ENCODE assay signal across 23 cellular contexts in genomic region chr4:31557444-31557843, GRCh38.
A peak's percentile ranks its signal among the peaks of the same experiment; 100 is the strongest.
DNase-seq lines count a peak whose midpoint lies in the region; ATAC-seq and TF ChIP-seq lines count a peak whose summit lies in the region.
"Had no signal": no experiment of that assay in that cellular context is flagged by ENCODE, and none has a peak within 500 bp of the region (broad histone marks: within the 10 kb centered on the region; RNA-seq: fewer than 3 reads in every experiment).

No MANE protein-coding gene starts in this region.

- H3K4me2 ChIP-seq in MM.1S (ENCODE audit: low read depth, low read length), result no peak overlapping the region

- H3K27ac ChIP-seq in MM.1S (ENCODE audit: low read length), result no peak overlapping the region
- H3K27ac ChIP-seq: cardiac muscle cell, Peyer's patch, SJSA1 had no signal

- H3K4me1 ChIP-seq in MM.1S (ENCODE audit: low read length), result no peaks in the 10 kb centered on the region
- H3K4me1 ChIP-seq: BE2C, Peyer's patch, SJSA1 had no signal

- DNase-seq in Caki2 (ENCODE audit: low read depth), result peak; percentile 57
- peak; percentile 45 for DNase-seq in MM.1S
- peak; percentile 74 for DNase-seq in amniotic epithelial cell (ENCODE audit: low read depth)
- peak; percentile 11 for DNase-seq in fibroblast of mammary gland (ENCODE audit: low read depth)
- DNase-seq in G401 (ENCODE audit: low spot score), result no peak
- no peak for DNase-seq in NAMALWA (ENCODE audit: low spot score)
- DNase-seq: activated naive CD4-positive, alpha-beta T cell treated with anti-CD3 and anti-CD28 coated beads for 36 hours; activated T-cell treated with anti-CD3 and anti-CD28 coated beads, Interleukin-2, amount 50 U/mL, for 4 hours; amniotic stem cell; BE2C; DMS79 treated with DMSO at 0.1 percent for 48 hours; foreskin melanocyte; GOT3; immature natural killer cell; naive thymus-derived CD8-positive, alpha-beta T cell; NCI-H510A; Peyer's patch; retina had no signal

- no peaks in the 10 kb centered on the region for H3K27me3 ChIP-seq in MM.1S (replicated peaks; ENCODE audit: insufficient read depth, low read length)
- H3K27me3 ChIP-seq: BE2C, cardiac muscle cell, Peyer's patch, SJSA1 had no signal

- H3K36me3 ChIP-seq in MM.1S (replicated peaks; ENCODE audit: insufficient read depth, low read length), result no peaks in the 10 kb centered on the region
- H3K36me3 ChIP-seq: BE2C, cardiac muscle cell, Peyer's patch, SJSA1 had no signal

- no peaks in the 10 kb centered on the region for H3K79me2 ChIP-seq in MM.1S (ENCODE audit: low read length)

- no peaks in the 10 kb centered on the region for H3F3A ChIP-seq in MM.1S (ENCODE audit: insufficient read depth, low read length)

- TF ChIP-seq CTCF in MM.1S (IDR thresholded peaks at IDR 0.05; ENCODE audit: low read length) (no peak), fibroblast of mammary gland (conservative IDR thresholded peaks at IDR 0.05; ENCODE audit: control insufficient read depth, insufficient read depth, low read depth, low read length) (no peak)

- ATAC-seq in HG03354 (IDR thresholded peaks at IDR 0.05; ENCODE audit: poor library complexity, severe bottlenecking, unreplicated experiment) (no peak), GM19324 (IDR thresholded peaks at IDR 0.05; ENCODE audit: low FRiP score, unreplicated experiment) (no peak)
- ATAC-seq: activated T-cell treated with anti-CD3 and anti-CD28 coated beads, Interleukin-2, amount 50 U/mL, for 4 hours; left lobe of liver; naive thymus-derived CD8-positive, alpha-beta T cell had no signal

- H3K4me3 ChIP-seq in MM.1S (ENCODE audit: low read length) (no peak overlapping the region), fibroblast of mammary gland (ENCODE audit: control insufficient read depth, low read depth, low read length) (no peak overlapping the region)
- H3K4me3 ChIP-seq: cardiac muscle cell, Peyer's patch, SJSA1 had no signal

- no peak overlapping the region for H3K9ac ChIP-seq in MM.1S (ENCODE audit: low read length)

- in situ Hi-C loops in Caki2 (cut with HindIII; ENCODE audit: low pct_unique_long_range_greater_than_20kb, low sequenced_read_pairs), result no loop called here
- in situ Hi-C loops in G401 (cut with HindIII; ENCODE audit: low sequenced_read_pairs), result no loop called here

- H3K9me2 ChIP-seq in MM.1S (replicated peaks; ENCODE audit: insufficient read depth, low read length), result no peaks in the 10 kb centered on the region

- H3K9me3 ChIP-seq in MM.1S (replicated peaks; ENCODE audit: insufficient read depth, low read length), result no peaks in the 10 kb centered on the region
- H3K9me3 ChIP-seq: BE2C, Peyer's patch, SJSA1 had no signal

- no peaks in the 10 kb centered on the region for H4K20me1 ChIP-seq in MM.1S (ENCODE audit: insufficient read depth, low read length)

- H2AFZ ChIP-seq in MM.1S (ENCODE audit: low read length), result peak overlapping the region; percentile 17; the same call in 1 of the 2 replicates

Comparison
In these comparisons a context has a peak if more than half of its experiments do, and no peak if none do; other contexts are left out.
1. DNase-seq: peak in Caki2 (single experiment), MM.1S (single experiment), amniotic epithelial cell (single experiment) and fibroblast of mammary gland (single experiment); none in G401 (single experiment) and NAMALWA (single experiment).